In genomic region chr22:46587067-46587471, GRCh38 we compare ENCODE assay signal across 9 cellular contexts. TPM values are rescaled to one million over a fixed set of nuclear protein-coding genes. Genes with fewer than 3 reads are reported as not detected.
A peak's percentile ranks its signal among the peaks of the same experiment; 100 is the strongest.
DNase-seq lines count a peak whose midpoint lies in the region; ATAC-seq and TF ChIP-seq lines count a peak whose summit lies in the region.
"Had no signal": no experiment of that assay in that cellular context is flagged by ENCODE, and none has a peak within 500 bp of the region (broad histone marks: within the 10 kb centered on the region; RNA-seq: fewer than 3 reads in every experiment).

No MANE protein-coding gene starts in this region.

- H3K27ac ChIP-seq in RWPE1: 0 out of 2 replicates have a peak overlapping the region, but pooled peaks have one; percentile 7

- no peaks in the 10 kb centered on the region for H3K27me3 Mint-ChIP-seq in natural killer cell treated with Interleukin-12 subunit alpha and Interleukin-12 subunit beta and Interleukin-15 and Interleukin-18, amount 100 ng/mL, for 72 hours

- no peaks in the 10 kb centered on the region for H3K9me3 Mint-ChIP-seq in natural killer cell treated with Interleukin-12 subunit alpha and Interleukin-12 subunit beta and Interleukin-15 and Interleukin-18, amount 100 ng/mL, for 72 hours

- no peaks in the 10 kb centered on the region for H3K36me3 Mint-ChIP-seq in natural killer cell treated with Interleukin-12 subunit alpha and Interleukin-12 subunit beta and Interleukin-15 and Interleukin-18, amount 100 ng/mL, for 72 hours

- peaks cover 18 to 29% of the 10 kb centered on the region in 2 donors for H3K4me1 Mint-ChIP-seq in natural killer cell treated with Interleukin-12 subunit alpha and Interleukin-12 subunit beta and Interleukin-15 and Interleukin-18, amount 100 ng/mL, for 72 hours (ENCODE audit: low read depth in 2 of 2)

- peak; percentile 36 for ATAC-seq in GM18505 (IDR thresholded peaks at IDR 0.05; ENCODE audit: unreplicated experiment)
- peak; percentile 48 for ATAC-seq in GM21529 (IDR thresholded peaks at IDR 0.05; ENCODE audit: unreplicated experiment)
- ATAC-seq in natural killer cell treated with Interleukin-12 subunit alpha and Interleukin-12 subunit beta and Interleukin-15 and Interleukin-18, amount 100 ng/mL, for 72 hours: peak in 1 of 2 donors; percentile 66

- peak; percentile 5 for TF ChIP-seq POLR2A in GM18505 (IDR thresholded peaks at IDR 0.05; ENCODE audit: borderline replicate concordance, extremely low read depth, insufficient read depth, insufficient read length)

- CTCF ChIA-PET in RWPE1 (lab: Yijun Ruan, JAX): no interaction called here

- POLR2A ChIA-PET in RWPE1 (lab: Yijun Ruan, JAX; ENCODE audit: low non-redundant PET): no interaction called here

- peak overlapping the region; percentile 48 to 78 for H3K27ac Mint-ChIP-seq in natural killer cell treated with Interleukin-12 subunit alpha and Interleukin-12 subunit beta and Interleukin-15 and Interleukin-18, amount 100 ng/mL, for 72 hours

- H3K4me3 Mint-ChIP-seq in natural killer cell treated with Interleukin-12 subunit alpha and Interleukin-12 subunit beta and Interleukin-15 and Interleukin-18, amount 100 ng/mL, for 72 hours: peak overlapping the region; percentile 75

- no peak for DNase-seq in RWPE1 (ENCODE audit: low spot score)
- DNase-seq in natural killer cell treated with Interleukin-12 subunit alpha and Interleukin-12 subunit beta and Interleukin-15 and Interleukin-18, amount 100 ng/mL, for 72 hours (ENCODE audit: low spot score): no peak
- DNase-seq in medulla oblongata (ENCODE audit: extremely low spot score): no peak
- no peak for DNase-seq in NCI-H446 (lab: John Stamatoyannopoulos, UW)
- DNase-seq in stimulated activated CD4-positive, alpha-beta T cell treated with anti-CD3 and anti-CD28 coated beads, Interleukin-1b, Interleukin-23, amount 100 ng/mL, for 48 hours: no peak
- DNase-seq in effector CD8-positive, alpha-beta T cell (lab: John Stamatoyannopoulos, UW): no peak
- DNase-seq: IMR-90 had no signal

- no peak for TF ChIP-seq CTCF in RWPE1 (conservative IDR thresholded peaks at IDR 0.05; ENCODE audit: low read depth)

RNA-seq across cellular contexts. Expression of gene GRAMD4, which starts 33.1 kb away (rescaled TPM):
- total RNA-seq in natural killer cell treated with Interleukin-12 subunit alpha and Interleukin-12 subunit beta and Interleukin-15 and Interleukin-18, amount 100 ng/mL, for 72 hours: 10 to 100 TPM in 1 of 2 donors, 1 to 10 TPM in 1; 6.8 to 21.4 TPM

RNA-seq across cellular contexts. Expression of gene CELSR1, which starts 49.6 kb away (rescaled TPM):
- total RNA-seq in natural killer cell treated with Interleukin-12 subunit alpha and Interleukin-12 subunit beta and Interleukin-15 and Interleukin-18, amount 100 ng/mL, for 72 hours: under 1 TPM; 0.14 to 0.45 TPM
